Comparison of ENCODE assay signal across 37 cellular contexts in the genomic region with DNA sequence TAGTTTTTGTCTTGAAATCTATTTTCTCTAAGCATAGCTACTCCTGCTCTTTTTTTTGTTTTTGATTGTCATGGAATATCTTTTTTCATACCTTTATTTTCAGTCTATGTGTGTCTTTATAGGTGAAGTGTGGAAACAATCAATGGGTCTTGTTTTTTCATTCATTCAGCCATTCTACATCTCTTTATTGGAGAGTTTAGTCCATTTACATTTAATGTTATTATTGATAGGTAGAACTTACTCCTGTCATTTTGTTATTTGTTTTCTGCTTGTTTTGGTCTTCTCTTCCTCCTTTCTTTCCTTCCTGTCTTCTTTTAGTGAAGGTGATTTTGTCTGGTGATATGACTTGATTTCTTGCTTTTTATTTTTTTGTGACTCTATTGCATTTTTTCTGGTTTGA. TPM values are rescaled to one million over a fixed set of nuclear protein-coding genes. Genes with fewer than 3 reads are reported as not detected.
"Had no signal": no experiment of that assay in that cellular context is flagged by ENCODE, and none has a peak within 500 bp of the region (broad histone marks: within the 10 kb centered on the region; RNA-seq: fewer than 3 reads in every experiment).

No MANE protein-coding gene starts in this region.

- H3K9me3 ChIP-seq: MG63 had no signal

- DNase-seq: Karpas-422, Kasumi-1, MG63, MM.1S, MV-4-11, NCI-H1048, NCI-H1092, NCI-H1092 treated with DMSO at 0.1 percent for 48 hours, NCI-H1105, NCI-H1105 treated with DMSO at 0.1 percent for 48 hours, NCI-H1417, NCI-H1417 treated with DMSO at 0.1 percent for 48 hours, NCI-H1436, NCI-H1436 treated with DMSO at 0.1 percent for 48 hours, NCI-H146, NCI-H1694, NCI-H1694 treated with DMSO at 0.1 percent for 48 hours, NCI-H187, NCI-H187 treated with DMSO at 0.1 percent for 48 hours, NCI-H1930, NCI-H2029, NCI-H2029 treated with DMSO at 0.1 percent for 48 hours, NCI-H2081, NCI-H2081 treated with DMSO at 0.1 percent for 48 hours, NCI-H2107, NCI-H2171, NCI-H2171 treated with DMSO at 0.1 percent for 48 hours, NCI-H2227 treated with DMSO at 0.1 percent for 48 hours, NCI-H226, NCI-H345, NCI-H446, NCI-H446 treated with DMSO at 0.1 percent for 48 hours, NCI-H510A, NCI-H510A treated with DMSO at 0.1 percent for 48 hours had no signal

- H3K4me3 ChIP-seq: MG63 had no signal

- H3K27me3 ChIP-seq: MG63 had no signal

- H3K36me3 ChIP-seq: MG63 had no signal

RNA-seq across cellular contexts. Expression of a gene that starts 17.8 kb away (rescaled TPM):
- total RNA-seq: M059J, MCF 10A, NCI-H460 had no signal
